1 cellular context compared by ENCODE assay signal in genomic region chr2:42132966-42133641, GRCh38.
TF ChIP-seq lines count a peak whose summit lies in the region.

No MANE protein-coding gene starts in this region.

TF ChIP-seq in K562, 482 proteins besides CTCF, POLR2A, EP300 and RAD21 (continued from another document and continues in another):
- TF ChIP-seq ZBTB2 (IDR thresholded peaks at IDR 0.05): no peak
- peak; percentile 37; the same call in 1 of the 2 replicates for TF ChIP-seq SPI1 (IDR thresholded peaks at IDR 0.05; ENCODE audit: borderline replicate concordance, low read depth, low read length)
- TF ChIP-seq BCLAF1 (IDR thresholded peaks at IDR 0.05; ENCODE audit: borderline replicate concordance in 1 of 2, control insufficient read depth in 1 of 2, low read depth in 2 of 2, low read length in 1 of 2): no peak
- no peak for TF ChIP-seq PYGO2 (tag; IDR thresholded peaks at IDR 0.05)
- TF ChIP-seq USF2 (CRISPR knock-in tag; IDR thresholded peaks at IDR 0.05): no peak
- peak; percentile 51; the same call in 1 of the 2 replicates for TF ChIP-seq GABPA (tag; conservative IDR thresholded peaks at IDR 0.05; ENCODE audit: low read depth)
- TF ChIP-seq MCM7 (IDR thresholded peaks at IDR 0.05): no peak
- peak; percentile 87 for TF ChIP-seq SMARCA4 (IDR thresholded peaks at IDR 0.05)
- no peak; the same call in 1 of the 2 replicates for TF ChIP-seq MAFK (IDR thresholded peaks at IDR 0.05; ENCODE audit: low read length)
- no peak for TF ChIP-seq MYNN (IDR thresholded peaks at IDR 0.05)
- TF ChIP-seq MYNN (CRISPR knock-in tag; IDR thresholded peaks at IDR 0.05): no peak
- TF ChIP-seq FUS (optimal IDR thresholded peaks at IDR 0.05; ENCODE audit: low read depth, low read length): no peak
- no peak for TF ChIP-seq ZNF143 (CRISPR knock-in tag; IDR thresholded peaks at IDR 0.05)
- 0 out of 2 replicates have a peak, but pooled peaks have one; percentile 28 for TF ChIP-seq RBFOX2 (IDR thresholded peaks at IDR 0.05; ENCODE audit: low read depth, low read length)
- TF ChIP-seq ZNF655 (CRISPR knock-in tag; IDR thresholded peaks at IDR 0.05): no peak
- no peak for TF ChIP-seq ILF3 (IDR thresholded peaks at IDR 0.05; ENCODE audit: borderline replicate concordance)
- peak; percentile 95 for TF ChIP-seq FOSL1 (tag; conservative IDR thresholded peaks at IDR 0.05)
- no peak for TF ChIP-seq CAMTA2 (CRISPR knock-in tag; conservative IDR thresholded peaks at IDR 0.05)
- no peak for TF ChIP-seq NBN (IDR thresholded peaks at IDR 0.05; ENCODE audit: low read depth)
- TF ChIP-seq CLOCK (CRISPR knock-in tag; IDR thresholded peaks at IDR 0.05; ENCODE audit: borderline replicate concordance): no peak
- peak; percentile 90 for TF ChIP-seq CTBP1 (IDR thresholded peaks at IDR 0.05; ENCODE audit: borderline replicate concordance)
- TF ChIP-seq NELFE (IDR thresholded peaks at IDR 0.05; ENCODE audit: insufficient read depth, insufficient read length): no peak
- no peak for TF ChIP-seq MED1 (CRISPR knock-in tag; IDR thresholded peaks at IDR 0.05; ENCODE audit: borderline replicate concordance)
- no peak for TF ChIP-seq ZFX (CRISPR knock-in tag; IDR thresholded peaks at IDR 0.05)
- TF ChIP-seq SRF (CRISPR knock-in tag; IDR thresholded peaks at IDR 0.05): no peak
- no peak for TF ChIP-seq ZBTB33 (CRISPR knock-in tag; IDR thresholded peaks at IDR 0.05)
- peak; percentile 80; the same call in 1 of the 2 replicates for TF ChIP-seq LEF1 (IDR thresholded peaks at IDR 0.05)
- no peak for TF ChIP-seq XRCC4 (IDR thresholded peaks at IDR 0.05; ENCODE audit: extremely low read depth, insufficient read depth, insufficient read length)
- TF ChIP-seq SOX6 (IDR thresholded peaks at IDR 0.05): peak; percentile 42; the same call in 1 of the 2 replicates
- TF ChIP-seq KDM1A (IDR thresholded peaks at IDR 0.05): no peak
- TF ChIP-seq HLTF (IDR thresholded peaks at IDR 0.05): no peak
- no peak for TF ChIP-seq SIRT6 (IDR thresholded peaks at IDR 0.05; ENCODE audit: low read depth, low read length)
- no peak for TF ChIP-seq HINFP (tag; conservative IDR thresholded peaks at IDR 0.05; ENCODE audit: low read depth)
- no peak for TF ChIP-seq CBX1 (IDR thresholded peaks at IDR 0.05; ENCODE audit: low read depth)
- TF ChIP-seq UBTF (IDR thresholded peaks at IDR 0.05; ENCODE audit: borderline replicate concordance in 1 of 2, low read depth in 2 of 2, low read length in 2 of 2): no peak
- TF ChIP-seq ZBTB26 (CRISPR knock-in tag; IDR thresholded peaks at IDR 0.05): no peak
- no peak for TF ChIP-seq FOXK2 (conservative IDR thresholded peaks at IDR 0.05 in 1 of 2, IDR thresholded peaks at IDR 0.05 in 1 of 2; ENCODE audit: low read depth in 2 of 2)
- no peak for TF ChIP-seq MEF2A (IDR thresholded peaks at IDR 0.05; ENCODE audit: control insufficient read depth, low read depth, low read length)
- no peak for TF ChIP-seq SNAPC5 (CRISPR knock-in tag; IDR thresholded peaks at IDR 0.05)
- TF ChIP-seq GATAD2B (IDR thresholded peaks at IDR 0.05; ENCODE audit: borderline replicate concordance): no peak
- TF ChIP-seq L3MBTL2 (IDR thresholded peaks at IDR 0.05): peak; percentile 96
- TF ChIP-seq CCNT2 (IDR thresholded peaks at IDR 0.05; ENCODE audit: borderline replicate concordance, extremely low read depth, insufficient read length, low read depth, low read length): no peak
- TF ChIP-seq RBM17 (IDR thresholded peaks at IDR 0.05; ENCODE audit: borderline replicate concordance, low read depth, low read length): no peak
- TF ChIP-seq ZFP30 (CRISPR knock-in tag; IDR thresholded peaks at IDR 0.05; ENCODE audit: borderline replicate concordance): no peak
- TF ChIP-seq MTA2 (IDR thresholded peaks at IDR 0.05; ENCODE audit: low read depth): no peak
- no peak for TF ChIP-seq DMBX1 (CRISPR knock-in tag; IDR thresholded peaks at IDR 0.05; ENCODE audit: borderline replicate concordance)
- peak; percentile 70 for TF ChIP-seq ZEB2 (IDR thresholded peaks at IDR 0.05)
- no peak for TF ChIP-seq ID3 (CRISPR knock-in tag; IDR thresholded peaks at IDR 0.05)
- no peak for TF ChIP-seq ID3 (tag; IDR thresholded peaks at IDR 0.05)
- TF ChIP-seq RFX5 (IDR thresholded peaks at IDR 0.05; ENCODE audit: low read depth, low read length): no peak
- TF ChIP-seq ZNF644 (tag; IDR thresholded peaks at IDR 0.05; ENCODE audit: low read depth): no peak
